19 cellular contexts compared by ENCODE assay signal in the genomic region with DNA sequence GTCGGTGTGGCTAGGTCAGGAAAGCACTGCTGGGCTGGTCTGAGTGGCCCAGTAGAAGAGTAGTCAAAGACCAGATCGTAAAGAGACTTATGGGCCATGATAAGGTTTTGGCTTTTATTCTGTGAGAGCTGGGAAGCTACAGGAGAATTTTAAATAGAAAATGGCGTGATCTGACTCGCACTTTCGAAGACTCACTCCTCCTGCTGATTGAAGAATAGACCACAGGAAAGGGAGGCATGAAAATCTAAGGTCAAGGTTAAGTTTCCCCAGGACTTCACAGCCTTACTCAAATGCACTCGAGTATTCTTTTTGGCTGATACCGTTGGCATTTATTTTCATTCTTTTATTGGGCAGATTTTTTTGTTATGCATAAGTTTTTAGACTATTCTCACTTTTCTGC.
DNase-seq lines count a peak whose midpoint lies in the region; ATAC-seq and TF ChIP-seq lines count a peak whose summit lies in the region.
"Had no signal": no experiment of that assay in that cellular context is flagged by ENCODE, and none has a peak within 500 bp of the region (broad histone marks: within the 10 kb centered on the region; RNA-seq: fewer than 3 reads in every experiment).

No MANE protein-coding gene starts in this region.

- peaks cover 12% of the 10 kb centered on the region; the same call in 2 of the 3 replicates for H3K4me1 Mint-ChIP-seq in GM23338
- no peaks in the 10 kb centered on the region for H3K4me1 Mint-ChIP-seq in activated T-cell treated with anti-CD3 and anti-CD28 coated beads, Interleukin-2, amount 50 U/mL, for 72 hours (ENCODE audit: low read depth)
- H3K4me1 Mint-ChIP-seq: activated naive CD4-positive, alpha-beta T cell treated with anti-CD3 and anti-CD28 coated beads, Interleukin-2, amount 50 U/mL, for 24 hours; immature natural killer cell had no signal

- intact Hi-C loops in PC-9 (cut with micrococcal nuclease; ENCODE audit: unreplicated experiment) = loop anchor here (5.0 to 10.0 kb wide), 2 partner anchors 82 to 151 kb away; no protein-coding TSS in a partner anchor

- H3K9me3 Mint-ChIP-seq in GM23338 = no peaks in the 10 kb centered on the region
- peaks cover 3 to 5% of the 10 kb centered on the region in 2 donors for H3K9me3 Mint-ChIP-seq in activated T-cell treated with anti-CD3 and anti-CD28 coated beads, Interleukin-2, amount 50 U/mL, for 72 hours

- TF ChIP-seq CTCF in GM23338 (conservative IDR thresholded peaks at IDR 0.05; ENCODE audit: low read depth in 2 of 2) (peak; percentile 44 to 46), PC-9 (conservative IDR thresholded peaks at IDR 0.05) (no peak), epithelial cell of esophagus (IDR thresholded peaks at IDR 0.05; ENCODE audit: insufficient read depth, low read depth, low read length, missing control alignments) (peak; percentile 38)

- ATAC-seq in GM23338 = no peak
- ATAC-seq in GM18519 (IDR thresholded peaks at IDR 0.05; ENCODE audit: low FRiP score, unreplicated experiment) = no peak
- no peak for ATAC-seq in HG02938 (IDR thresholded peaks at IDR 0.05; ENCODE audit: unreplicated experiment)
- no peak for ATAC-seq in activated T-cell treated with anti-CD3 and anti-CD28 coated beads, Interleukin-2, amount 50 U/mL, for 72 hours (replicated peaks in 1 of 2)
- ATAC-seq: lower lobe of right lung had no signal

- no peak overlapping the region for H3K4me2 ChIP-seq in GM23338
- H3K4me2 ChIP-seq in PC-9 = no peak overlapping the region

- H3K79me2 ChIP-seq in ACC112 (ENCODE audit: control insufficient read depth, insufficient read depth, low read length, unreplicated experiment) = no peaks in the 10 kb centered on the region
- no peaks in the 10 kb centered on the region for H3K79me2 ChIP-seq in GM23338 (replicated peaks; ENCODE audit: insufficient read depth)
- no peaks in the 10 kb centered on the region for H3K79me2 ChIP-seq in PC-9 (ENCODE audit: low read depth)
- H3K79me2 ChIP-seq: parathyroid adenoma had no signal

- no peak overlapping the region for H3K27ac Mint-ChIP-seq in GM23338
- no peak overlapping the region for H3K27ac Mint-ChIP-seq in activated T-cell treated with anti-CD3 and anti-CD28 coated beads, Interleukin-2, amount 50 U/mL, for 72 hours
- H3K27ac Mint-ChIP-seq: activated naive CD4-positive, alpha-beta T cell treated with anti-CD3 and anti-CD28 coated beads, Interleukin-2, amount 50 U/mL, for 24 hours; activated T-cell treated with anti-CD3 and anti-CD28 coated beads, Interleukin-2, amount 50 U/mL, for 24 hours; immature natural killer cell had no signal

- DNase-seq in GM23338 (ENCODE audit: low spot score) (peak; percentile 58), PC-9 (no peak), epithelial cell of esophagus (ENCODE audit: low read depth) (no peak), NCI-H146 treated with DMSO at 0.1 percent for 48 hours (lab: John Stamatoyannopoulos, UW; ENCODE audit: unreplicated experiment) (no peak)
- no peak for DNase-seq in activated T-cell treated with anti-CD3 and anti-CD28 coated beads, Interleukin-2, amount 50 U/mL, for 72 hours
- DNase-seq: activated CD4-positive, alpha-beta T cell treated with anti-CD3 and anti-CD28 coated beads, Interleukin-2, amount 50 U/mL, for 4 hours; activated T-cell treated with anti-CD3 and anti-CD28 coated beads, Interleukin-2, amount 50 U/mL, for 24 hours; immature natural killer cell; lower lobe of right lung; NCI-H1436 treated with DMSO at 0.1 percent for 48 hours; NCI-H446 treated with DMSO at 0.1 percent for 48 hours; stimulated activated CD4-positive, alpha-beta T cell treated with anti-CD3 and anti-CD28 coated beads, Interleukin-4, amount 100 ng/mL, for 24 hours; stimulated activated CD8-positive, alpha-beta memory T cell treated with anti-CD3 and anti-CD28 coated beads, Interleukin-4, amount 100 ng/mL, for 48 hours had no signal

- H3K36me3 Mint-ChIP-seq in GM23338 (ENCODE audit: low read depth) = no peaks in the 10 kb centered on the region
- H3K36me3 Mint-ChIP-seq in activated T-cell treated with anti-CD3 and anti-CD28 coated beads, Interleukin-2, amount 50 U/mL, for 72 hours (ENCODE audit: insufficient read depth in 2 of 2) = no peaks in the 10 kb centered on the region
- H3K36me3 Mint-ChIP-seq: activated naive CD4-positive, alpha-beta T cell treated with anti-CD3 and anti-CD28 coated beads, Interleukin-2, amount 50 U/mL, for 24 hours; immature natural killer cell had no signal

- no peaks in the 10 kb centered on the region for H4K20me1 ChIP-seq in GM23338 (replicated peaks; ENCODE audit: insufficient read depth)
- no peaks in the 10 kb centered on the region for H4K20me1 ChIP-seq in PC-9 (ENCODE audit: insufficient read depth)

- peaks cover 46% of the 10 kb centered on the region for H3K4me1 ChIP-seq in ACC112 (ENCODE audit: control insufficient read depth, insufficient read depth, low read length, unreplicated experiment)
- H3K4me1 ChIP-seq in GM23338 (ENCODE audit: insufficient read depth) = peaks cover 9% of the 10 kb centered on the region; the same call in 1 of the 2 replicates
- H3K4me1 ChIP-seq in PC-9 (replicated peaks; ENCODE audit: insufficient read depth) = peaks cover 40% of the 10 kb centered on the region
- H3K4me1 ChIP-seq: parathyroid adenoma had no signal

- H3K27me3 ChIP-seq in ACC112 (ENCODE audit: insufficient read depth, low read length) (no peaks in the 10 kb centered on the region), GM23338 (ENCODE audit: insufficient read depth) (no peaks in the 10 kb centered on the region), PC-9 (ENCODE audit: insufficient read depth, low read depth) (no peaks in the 10 kb centered on the region)

- H3K9me2 ChIP-seq in GM23338 (ENCODE audit: insufficient read depth) (no peaks in the 10 kb centered on the region), PC-9 (ENCODE audit: insufficient read depth) (no peaks in the 10 kb centered on the region)

- H3F3A ChIP-seq in GM23338 (replicated peaks; ENCODE audit: low read depth) (no peaks in the 10 kb centered on the region), PC-9 (ENCODE audit: insufficient read depth, low read depth) (peaks cover 18% of the 10 kb centered on the region)

- CTCF ChIA-PET in PC-9 (lab: Charles Lee) = no interaction called here

- peaks cover 19% of the 10 kb centered on the region for H3K9me3 ChIP-seq in PC-9 (ENCODE audit: insufficient read depth, low read depth)
- H3K9me3 ChIP-seq: HAP-1, lower lobe of right lung had no signal

- no peak overlapping the region for H3K4me3 Mint-ChIP-seq in GM23338
- no peak overlapping the region for H3K4me3 Mint-ChIP-seq in activated T-cell treated with anti-CD3 and anti-CD28 coated beads, Interleukin-2, amount 50 U/mL, for 72 hours
- H3K4me3 Mint-ChIP-seq: activated naive CD4-positive, alpha-beta T cell treated with anti-CD3 and anti-CD28 coated beads, Interleukin-2, amount 50 U/mL, for 24 hours; activated T-cell treated with anti-CD3 and anti-CD28 coated beads, Interleukin-2, amount 50 U/mL, for 24 hours; immature natural killer cell had no signal

- 0 out of 2 replicates have a peak overlapping the region, but pooled peaks have one; percentile 37 for H3K27ac ChIP-seq in ACC112 (ENCODE audit: low read depth, low read length)
- no peak overlapping the region for H3K27ac ChIP-seq in GM23338 (ENCODE audit: low read depth)
- H3K27ac ChIP-seq in PC-9 = peak overlapping the region; percentile 59; the same call in 1 of the 2 replicates
- H3K27ac ChIP-seq: lower lobe of right lung, parathyroid adenoma had no signal

- H3K4me3 ChIP-seq in ACC112 (ENCODE audit: low read depth, low read length) (no peak overlapping the region), GM23338 (no peak overlapping the region), PC-9 (no peak overlapping the region), epithelial cell of esophagus (ENCODE audit: low read length) (no peak overlapping the region)
- H3K4me3 ChIP-seq: HAP-1, lower lobe of right lung had no signal

- peak overlapping the region; percentile 64 for H2AFZ ChIP-seq in ACC112 (ENCODE audit: low read length, unreplicated experiment)
- H2AFZ ChIP-seq in GM23338 = no peak overlapping the region
- H2AFZ ChIP-seq in PC-9 = no peak overlapping the region
- H2AFZ ChIP-seq: parathyroid adenoma had no signal

- BruUV-seq in PC-9 (replicated peaks; lab: Mats Ljungman, UMichigan) = no TSS peak

- no peaks in the 10 kb centered on the region for H3K27me3 Mint-ChIP-seq in GM23338 (ENCODE audit: insufficient read depth, low read depth, poor library complexity)
- no peaks in the 10 kb centered on the region for H3K27me3 Mint-ChIP-seq in activated T-cell treated with anti-CD3 and anti-CD28 coated beads, Interleukin-2, amount 50 U/mL, for 72 hours (ENCODE audit: low read depth)
- H3K27me3 Mint-ChIP-seq: activated naive CD4-positive, alpha-beta T cell treated with anti-CD3 and anti-CD28 coated beads, Interleukin-2, amount 50 U/mL, for 24 hours; activated T-cell treated with anti-CD3 and anti-CD28 coated beads, Interleukin-2, amount 50 U/mL, for 24 hours had no signal

- H3K36me3 ChIP-seq in ACC112 (ENCODE audit: insufficient read depth, low read length) = no peaks in the 10 kb centered on the region
- H3K36me3 ChIP-seq in GM23338 (ENCODE audit: insufficient read depth) = no peaks in the 10 kb centered on the region
- peaks cover 4% of the 10 kb centered on the region; the same call in 1 of the 2 replicates for H3K36me3 ChIP-seq in PC-9 (ENCODE audit: low read depth)
- H3K36me3 ChIP-seq: HAP-1, lower lobe of right lung had no signal

- POLR2A ChIA-PET in PC-9 (lab: Charles Lee; ENCODE audit: unreplicated experiment) = no interaction called here

TF ChIP-seq in GM23338, 12 proteins besides CTCF, POLR2A, EP300 and RAD21 (continues in another document):
- TF ChIP-seq ZNF331 (CRISPR knock-in tag; IDR thresholded peaks at IDR 0.05; ENCODE audit: low read depth) (no peak), STAT1 (IDR thresholded peaks at IDR 0.05; ENCODE audit: unreplicated experiment) (no peak)
